In genomic region chr13:21518617-21519144, GRCh38 we compare ENCODE assay signal across 27 cellular contexts.
"Had no signal": no experiment of that assay in that cellular context is flagged by ENCODE, and none has a peak within 500 bp of the region (broad histone marks: within the 10 kb centered on the region; RNA-seq: fewer than 3 reads in every experiment).

No MANE protein-coding gene starts in this region.

- H3K27ac ChIP-seq: colonic mucosa, epithelial cell of prostate, gastrocnemius medialis, heart left ventricle, hepatocyte, right lobe of liver, suprapubic skin, transverse colon, vagina had no signal

- H3K4me1 ChIP-seq: colonic mucosa, gastrocnemius medialis, heart left ventricle, right lobe of liver, suprapubic skin, transverse colon, vagina had no signal

- H3K36me3 ChIP-seq: colonic mucosa, right lobe of liver, transverse colon had no signal

- H3K9me3 ChIP-seq: colonic mucosa, gastrocnemius medialis, heart left ventricle, right lobe of liver, suprapubic skin, transverse colon, vagina had no signal

- H3K27me3 ChIP-seq: colonic mucosa, gastrocnemius medialis, heart left ventricle, hepatocyte, right lobe of liver, suprapubic skin, transverse colon, vagina had no signal

- DNase-seq: colonic mucosa; effector CD8-positive, alpha-beta T cell; endodermal cell; foreskin fibroblast; gastrocnemius medialis; heart left ventricle; kidney; mammary epithelial cell; mesendoderm; midbrain; naive thymus-derived CD4-positive, alpha-beta T cell; nucleus accumbens; right lobe of liver; stimulated activated CD4-positive, alpha-beta T cell treated with anti-CD3 and anti-CD28 coated beads, Interleukin-12 subunit alpha, Interleukin-12 subunit beta, amount 100 ng/mL, for 4 hours; stimulated activated CD4-positive, alpha-beta T cell treated with anti-CD3 and anti-CD28 coated beads, Interleukin-1b, Interleukin-23, amount 100 ng/mL, for 48 hours; stimulated activated CD4-positive, alpha-beta T cell treated with anti-CD3 and anti-CD28 coated beads, Interleukin-4, amount 100 ng/mL, for 1 hour; stimulated activated CD8-positive, alpha-beta memory T cell treated with anti-CD3 and anti-CD28 coated beads, Interleukin-4, amount 100 ng/mL, for 48 hours; stimulated activated naive CD4-positive, alpha-beta T cell; stimulated activated naive CD8-positive, alpha-beta T cell treated with anti-CD3 and anti-CD28 coated beads, Interleukin-15, amount 100 ng/mL, for 72 hours; transverse colon had no signal

- H3K4me3 ChIP-seq: colonic mucosa, gastrocnemius medialis, heart left ventricle, hepatocyte, right lobe of liver, smooth muscle cell, suprapubic skin, transverse colon, vagina had no signal

- ATAC-seq: esophagus mucosa; gastrocnemius medialis; heart left ventricle; left lobe of liver; naive thymus-derived CD4-positive, alpha-beta T cell; right lobe of liver; stimulated activated naive CD8-positive, alpha-beta T cell treated with anti-CD3 and anti-CD28 coated beads, Interleukin-15, amount 100 ng/mL, for 72 hours had no signal

- FAIRE-seq: kidney had no signal

- H3K4me2 ChIP-seq: hepatocyte, smooth muscle cell had no signal

- H2AFZ ChIP-seq: hepatocyte had no signal
